Comparison of ENCODE assay signal across 1 cellular context in the genomic region with DNA sequence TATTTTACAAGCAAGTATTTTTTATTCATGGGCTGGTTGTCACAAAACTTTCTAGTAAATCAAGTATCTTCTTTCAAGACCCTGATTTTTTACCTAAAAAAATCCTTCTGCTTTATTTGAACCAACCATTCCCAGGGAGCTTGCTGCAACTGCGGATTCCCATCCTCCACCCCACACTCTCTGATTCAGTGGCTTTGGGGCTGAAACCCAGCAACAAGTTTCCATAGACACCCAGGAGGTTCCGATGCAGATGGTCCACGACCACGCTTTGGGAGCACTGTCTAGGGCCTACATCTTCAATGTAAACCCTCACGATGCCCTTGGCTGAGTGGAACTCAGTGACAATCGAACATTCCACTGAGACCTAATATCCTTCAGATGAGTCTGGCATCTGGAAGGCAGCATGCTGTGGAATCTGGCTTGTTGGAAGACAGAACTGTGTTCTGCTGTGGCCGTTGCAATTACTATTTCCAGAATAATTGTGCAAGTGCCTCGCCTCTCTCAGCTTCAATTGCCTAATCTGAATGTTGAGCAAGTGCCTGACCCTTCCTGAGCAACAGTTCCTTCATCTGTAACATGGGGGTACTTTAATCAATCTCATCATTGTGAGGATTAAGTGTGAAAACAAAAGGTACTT.
TF ChIP-seq lines count a peak whose summit lies in the region.

No MANE protein-coding gene starts in this region.

TF ChIP-seq in HepG2, 621 proteins besides CTCF, POLR2A, EP300 and RAD21 (continued from another document):
- TF ChIP-seq, protein P1, sequence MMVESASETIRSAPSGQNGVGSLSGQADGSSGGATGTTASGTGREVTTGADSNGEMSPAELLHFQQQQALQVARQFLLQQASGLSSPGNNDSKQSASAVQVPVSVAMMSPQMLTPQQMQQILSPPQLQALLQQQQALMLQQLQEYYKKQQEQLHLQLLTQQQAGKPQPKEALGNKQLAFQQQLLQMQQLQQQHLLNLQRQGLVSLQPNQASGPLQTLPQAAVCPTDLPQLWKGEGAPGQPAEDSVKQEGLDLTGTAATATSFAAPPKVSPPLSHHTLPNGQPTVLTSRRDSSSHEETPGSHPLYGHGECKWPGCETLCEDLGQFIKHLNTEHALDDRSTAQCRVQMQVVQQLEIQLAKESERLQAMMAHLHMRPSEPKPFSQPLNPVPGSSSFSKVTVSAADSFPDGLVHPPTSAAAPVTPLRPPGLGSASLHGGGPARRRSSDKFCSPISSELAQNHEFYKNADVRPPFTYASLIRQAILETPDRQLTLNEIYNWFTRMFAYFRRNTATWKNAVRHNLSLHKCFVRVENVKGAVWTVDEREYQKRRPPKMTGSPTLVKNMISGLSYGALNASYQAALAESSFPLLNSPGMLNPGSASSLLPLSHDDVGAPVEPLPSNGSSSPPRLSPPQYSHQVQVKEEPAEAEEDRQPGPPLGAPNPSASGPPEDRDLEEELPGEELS (CRISPR knock-in tag; IDR thresholded peaks at IDR 0.05) = no peak
- TF ChIP-seq POLR2AphosphoS5 (IDR thresholded peaks at IDR 0.05; ENCODE audit: low read depth, low read length) (no peak), NR2F1 (CRISPR knock-in tag; IDR thresholded peaks at IDR 0.05) (no peak), TBX2 (CRISPR knock-in tag; IDR thresholded peaks at IDR 0.05; ENCODE audit: borderline replicate concordance) (no peak), FIP1L1 (IDR thresholded peaks at IDR 0.05; ENCODE audit: borderline replicate concordance, insufficient read depth, low read depth, low read length) (no peak), KAT8 (CRISPR knock-in tag; IDR thresholded peaks at IDR 0.05) (no peak)
- TF ChIP-seq, protein P2, sequence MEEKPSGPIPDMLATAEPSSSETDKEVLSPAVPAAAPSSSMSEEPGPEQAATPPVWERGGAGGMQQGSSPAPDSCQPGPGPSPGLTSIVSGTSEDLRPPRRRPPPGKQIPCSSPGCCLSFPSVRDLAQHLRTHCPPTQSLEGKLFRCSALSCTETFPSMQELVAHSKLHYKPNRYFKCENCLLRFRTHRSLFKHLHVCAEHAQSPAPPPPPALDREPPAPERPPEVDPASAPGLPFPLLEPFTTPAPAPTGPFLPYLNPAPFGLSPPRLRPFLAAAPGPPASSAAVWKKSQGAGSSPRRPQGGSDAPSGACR (CRISPR knock-in tag; IDR thresholded peaks at IDR 0.05) = no peak
